18 cellular contexts compared by ENCODE assay signal in genomic region chr6:110398778-110399177, GRCh38. TPM values are rescaled to one million over a fixed set of nuclear protein-coding genes. Genes with fewer than 3 reads are reported as not detected.
DNase-seq lines count a peak whose midpoint lies in the region; ATAC-seq and TF ChIP-seq lines count a peak whose summit lies in the region.
"Had no signal": no experiment of that assay in that cellular context is flagged by ENCODE, and none has a peak within 500 bp of the region (broad histone marks: within the 10 kb centered on the region; RNA-seq: fewer than 3 reads in every experiment).

No MANE protein-coding gene starts in this region.

- H3K4me3 ChIP-seq in BLaER1 treated with 17β-estradiol and CSF1 and Interleukin-3, amounts not matched to agents 10 nM and 100 nM, result no peak overlapping the region

- H3K4me1 Mint-ChIP-seq in nephron, result peaks cover 20% of the 10 kb centered on the region
- H3K4me1 Mint-ChIP-seq: brain, WTC11 had no signal

- H3K27ac ChIP-seq in BLaER1 treated with 17β-estradiol and CSF1 and Interleukin-3, amounts not matched to agents 10 nM and 100 nM, result no peak overlapping the region
- H3K27ac ChIP-seq: C4-2B had no signal

- no peak for TF ChIP-seq CTCF in nephron (IDR thresholded peaks at IDR 0.05; ENCODE audit: unreplicated experiment in 3 of 3)

- H3K4me1 ChIP-seq in BLaER1 treated with 17β-estradiol and CSF1 and Interleukin-3, amounts not matched to agents 10 nM and 100 nM, result peaks cover 0 to 15% (median 13%) of the 10 kb centered on the region in 10 experiments; a peak in 16 of 20 replicates

- H3K36me3 ChIP-seq in BLaER1 treated with 17β-estradiol and CSF1 and Interleukin-3, amounts not matched to agents 10 nM and 100 nM, result no peaks in the 10 kb centered on the region

- peaks cover 0 to 8% (median 0%) of the 10 kb centered on the region in 11 experiments; a peak in 1 of 22 replicates for H3K9me3 ChIP-seq in BLaER1 treated with 17β-estradiol and CSF1 and Interleukin-3, amounts not matched to agents 10 nM and 100 nM (replicated peaks in 1 of 11)

- ATAC-seq in HG03280 (IDR thresholded peaks at IDR 0.05; ENCODE audit: unreplicated experiment), result no peak
- no peak for ATAC-seq in GM18511 (IDR thresholded peaks at IDR 0.05; ENCODE audit: unreplicated experiment)
- ATAC-seq: stimulated activated naive CD8-positive, alpha-beta T cell treated with anti-CD3 and anti-CD28 coated beads, Interleukin-15, Interleukin-2, amounts not matched to agents 100 U/mL and 50 U/mL, for 24 hours had no signal

- no peaks in the 10 kb centered on the region for H4K20me1 ChIP-seq in BLaER1 treated with 17β-estradiol and CSF1 and Interleukin-3, amounts not matched to agents 10 nM and 100 nM

- no peaks in the 10 kb centered on the region for H3K9me3 Mint-ChIP-seq in nephron
- H3K9me3 Mint-ChIP-seq: activated T-cell treated with anti-CD3 and anti-CD28 coated beads, Interleukin-2, amount 50 U/mL, for 4 hours; brain; WTC11 had no signal

- H3K4me2 ChIP-seq in BLaER1 treated with 17β-estradiol and CSF1 and Interleukin-3, amounts not matched to agents 10 nM and 100 nM, result peak overlapping the region; percentile 9 to 40 (median 28); a peak in 16 of 22 replicates

- H3K27me3 Mint-ChIP-seq in nephron (ENCODE audit: low read depth), result no peaks in the 10 kb centered on the region
- H3K27me3 Mint-ChIP-seq: brain had no signal

- no peak overlapping the region for H3K9ac ChIP-seq in BLaER1 treated with 17β-estradiol and CSF1 and Interleukin-3, amounts not matched to agents 10 nM and 100 nM

- peaks cover 3 to 16% (median 14%) of the 10 kb centered on the region in 11 experiments; a peak in 20 of 22 replicates for H3K27me3 ChIP-seq in BLaER1 treated with 17β-estradiol and CSF1 and Interleukin-3, amounts not matched to agents 10 nM and 100 nM

- no peak overlapping the region for H3K4me3 Mint-ChIP-seq in nephron
- H3K4me3 Mint-ChIP-seq: activated T-cell treated with anti-CD3 and anti-CD28 coated beads, Interleukin-2, amount 50 U/mL, for 4 hours; brain; WTC11 had no signal

- no peaks in the 10 kb centered on the region for H3K36me3 Mint-ChIP-seq in nephron (ENCODE audit: low read depth)
- H3K36me3 Mint-ChIP-seq: brain, WTC11 had no signal

- H3K27ac Mint-ChIP-seq in nephron, result peak overlapping the region; percentile 6 to 65 (median 43)
- H3K27ac Mint-ChIP-seq: brain, WTC11 had no signal

- peak; percentile 70 for DNase-seq in LHCN-M2 (ENCODE audit: low read depth)
- DNase-seq in amniotic stem cell (lab: John Stamatoyannopoulos, UW), result peak; percentile 1
- DNase-seq in NCI-H2029 treated with DMSO at 0.1 percent for 48 hours (lab: John Stamatoyannopoulos, UW), result no peak
- no peak for DNase-seq in cerebellum (ENCODE audit: low spot score)
- DNase-seq: activated T-cell treated with anti-CD3 and anti-CD28 coated beads, Interleukin-2, amount 50 U/mL, for 4 hours; MM.1S; NCI-H510A treated with DMSO at 0.1 percent for 48 hours; SHP77 treated with DMSO at 0.1 percent for 48 hours; stimulated activated CD4-positive, alpha-beta T cell treated with anti-CD3 and anti-CD28 coated beads, Interleukin-4, amount 100 ng/mL, for 1 hour; stimulated activated naive CD8-positive, alpha-beta T cell treated with anti-CD3 and anti-CD28 coated beads, Interleukin-15, Interleukin-2, amounts not matched to agents 100 U/mL and 50 U/mL, for 24 hours had no signal

RNA-seq across cellular contexts. Expression of gene DDO, which starts 16.6 kb away (rescaled TPM):
- 2.6 and 3.3 TPM in 2 replicates for total RNA-seq in LHCN-M2 (2014; rRNA removed)
- 3.1 TPM for polyA plus RNA-seq in LHCN-M2 (2012)
- total RNA-seq in cerebellum, result 0.45 TPM
- total RNA-seq: activated T-cell treated with anti-CD3 and anti-CD28 coated beads, Interleukin-2, amount 50 U/mL, for 4 hours; WTC11 had no signal

RNA-seq across cellular contexts. Expression of gene METTL24, which starts 40.6 kb away (rescaled TPM):
- total RNA-seq in LHCN-M2 (2014; rRNA removed) (not detected in 2 replicates), cerebellum (3.3 TPM)
- not detected for polyA plus RNA-seq in LHCN-M2 (2012)
- total RNA-seq: activated T-cell treated with anti-CD3 and anti-CD28 coated beads, Interleukin-2, amount 50 U/mL, for 4 hours; pulmonary artery endothelial cell had no signal

Comparison
In these comparisons a context has a peak if more than half of its experiments do, and no peak if none do; other contexts are left out.
1. DNase-seq: peak in LHCN-M2 (single experiment) and amniotic stem cell (single experiment); none in NCI-H2029 treated with DMSO at 0.1 percent for 48 hours (single experiment) and cerebellum (single experiment).